In the genomic region with DNA sequence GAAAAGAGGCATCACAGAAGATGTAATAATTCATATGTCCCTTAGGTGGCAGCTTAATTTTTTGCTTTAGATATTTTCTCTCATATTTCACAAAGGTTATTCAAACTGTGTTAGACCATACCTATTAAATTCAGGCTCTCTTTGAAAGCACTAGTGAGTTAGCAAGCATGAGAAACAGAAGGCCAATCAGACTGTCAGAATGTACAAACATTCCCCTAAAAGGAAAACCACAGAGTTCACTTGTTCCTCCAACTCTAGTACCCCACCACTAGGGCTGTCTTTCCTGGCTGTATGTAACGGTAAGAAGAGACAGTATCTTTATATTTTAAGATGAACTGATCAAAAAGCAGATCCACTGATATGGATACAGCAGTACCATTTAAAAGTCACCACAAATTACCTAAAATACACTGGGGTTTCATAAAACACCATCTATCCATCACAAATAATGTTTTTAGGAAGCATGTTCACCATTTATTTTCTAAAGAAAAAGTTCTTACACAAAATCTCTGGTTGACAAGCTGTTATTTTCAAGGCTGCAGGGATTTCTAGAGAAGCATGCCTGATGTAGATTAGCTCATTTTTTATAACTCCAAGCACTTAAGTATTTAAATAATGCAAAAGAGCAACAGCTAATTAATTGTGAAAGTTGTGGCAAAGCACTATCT, we compare ENCODE assay signal across 8 cellular contexts. TPM values are rescaled to one million over a fixed set of nuclear protein-coding genes. Genes with fewer than 3 reads are reported as not detected.
DNase-seq lines count a peak whose midpoint lies in the region; ATAC-seq and TF ChIP-seq lines count a peak whose summit lies in the region.

No MANE protein-coding gene starts in this region.

- H3K36me3 ChIP-seq in Peyer's patch (peaks cover 0 to 26% (median 0%) of the 10 kb centered on the region in 3 donors), lower lobe of right lung (peaks cover 30% of the 10 kb centered on the region), thymus (ENCODE audit: control insufficient read depth, insufficient read depth) (peaks cover under 1% of the 10 kb centered on the region)

- H3K27me3 ChIP-seq in HL-60 (ENCODE audit: insufficient read depth, poor library complexity, severe bottlenecking) (no peaks in the 10 kb centered on the region), Peyer's patch (no peaks in the 10 kb centered on the region), lower lobe of right lung (ENCODE audit: low read depth) (no peaks in the 10 kb centered on the region), thymus (ENCODE audit: control insufficient read depth, insufficient read depth) (no peaks in the 10 kb centered on the region)

- H3K27ac ChIP-seq in HL-60 (replicated peaks): peak overlapping the region; percentile 89
- peak overlapping the region in 3 of 4 donors; percentile 33 to 98 (median 87) for H3K27ac ChIP-seq in Peyer's patch
- peak overlapping the region; percentile 96 for H3K27ac ChIP-seq in lower lobe of right lung
- no peak overlapping the region for H3K27ac ChIP-seq in thymus (ENCODE audit: low read depth)

- TF ChIP-seq POLR2A in Peyer's patch (IDR thresholded peaks at IDR 0.05): no peak

- peaks cover 0 to 44% (median 0%) of the 10 kb centered on the region in 4 donors for H3K4me1 ChIP-seq in Peyer's patch
- peaks cover 67% of the 10 kb centered on the region for H3K4me1 ChIP-seq in lower lobe of right lung
- H3K4me1 ChIP-seq in thymus (ENCODE audit: control insufficient read depth, insufficient read depth, low read length): peaks cover 4% of the 10 kb centered on the region

- intact Hi-C loops in lower lobe of right lung (cut with DNase I): no loop called here

- ATAC-seq in GM19455 (IDR thresholded peaks at IDR 0.05; ENCODE audit: unreplicated experiment) (peak; percentile 37), lower lobe of right lung (peak in 1 of 2 donors; percentile 11)

- DNase-seq in NCI-H748 (lab: John Stamatoyannopoulos, UW; ENCODE audit: unreplicated experiment): peak; percentile 27
- DNase-seq in NCI-H748 treated with DMSO at 0.1 percent for 48 hours (lab: John Stamatoyannopoulos, UW): no peak
- DNase-seq in HL-60 (ENCODE audit: low read depth in 1 of 2, low spot score in 1 of 2): peak; percentile 63 to 71
- peak in 1 of 3 donors; percentile 43 for DNase-seq in Peyer's patch
- peak; percentile 67 for DNase-seq in central memory CD4-positive, alpha-beta T cell
- no peak for DNase-seq in lower lobe of right lung

- H3K4me3 ChIP-seq in HL-60 (replicated peaks; ENCODE audit: insufficient read depth, low read length) (peak overlapping the region; percentile 97), Peyer's patch (peak overlapping the region; percentile 76 to 96 (median 85)), lower lobe of right lung (peak overlapping the region; percentile 85), thymus (ENCODE audit: low read length) (peak overlapping the region; percentile 90)

- TF ChIP-seq CTCF in HL-60 (IDR thresholded peaks at IDR 0.05; ENCODE audit: insufficient read depth, low read length) (no peak), Peyer's patch (IDR thresholded peaks at IDR 0.05) (peak in 5 of 6 experiments; percentile 31 to 75 (median 66)), lower lobe of right lung (IDR thresholded peaks at IDR 0.05) (peak; percentile 37)

- WGBS in thymus: 0% methylated on average over 1 of the region's 1 CpG

- H3K9me3 ChIP-seq in Peyer's patch (no peaks in the 10 kb centered on the region), lower lobe of right lung (no peaks in the 10 kb centered on the region), thymus (ENCODE audit: control insufficient read depth) (no peaks in the 10 kb centered on the region)

RNA-seq across cellular contexts. Expression of a gene that starts 1.8 kb away (rescaled TPM):
- total RNA-seq in Peyer's patch (10 to 100 TPM; 57.9 to 86.7 (median 67.9) TPM), lower lobe of right lung (191 TPM)
- 250 TPM for polyA plus RNA-seq in thymus

RNA-seq across cellular contexts. Expression of a gene that starts 19.3 kb away (rescaled TPM):
- under 1 TPM in 1 of 4 donors, not detected in 3; 0.85 TPM for total RNA-seq in Peyer's patch
- 3.0 TPM for total RNA-seq in lower lobe of right lung
- 0.02 TPM for polyA plus RNA-seq in thymus

RNA-seq across cellular contexts. Expression of a gene that starts 43.6 kb away (rescaled TPM):
- total RNA-seq in Peyer's patch (10 to 100 TPM in 1 of 4 donors, 1 to 10 TPM in 3; 1.6 to 13.2 (median 5.6) TPM), lower lobe of right lung (211 TPM)
- polyA plus RNA-seq in thymus: 13.3 TPM

Comparison
In these comparisons a context has a peak if more than half of its experiments do, and no peak if none do; other contexts are left out.
1. DNase-seq: peak in NCI-H748 (single experiment), HL-60 (2 of 2) and central memory CD4-positive, alpha-beta T cell (single experiment); none in NCI-H748 treated with DMSO at 0.1 percent for 48 hours (single experiment) and lower lobe of right lung (single experiment).
2. RNA of a gene that starts 43.6 kb away (total RNA-seq): 211 TPM in lower lobe of right lung (single experiment); 1.6 to 13.2 TPM in Peyer's patch; every median in the first group is over 10 times any median in the second.
3. Peak in every context shown above with its lines, with median percentiles within 50 percentile points of each other: H3K4me3 ChIP-seq.